ENCODE assay signal across 8 cellular contexts in genomic region chr14:105019861-105020814, GRCh38. TPM values are rescaled to one million over a fixed set of nuclear protein-coding genes. Genes with fewer than 3 reads are reported as not detected.
DNase-seq lines count a peak whose midpoint lies in the region; FAIRE-seq and TF ChIP-seq lines count a peak whose summit lies in the region.

No MANE protein-coding gene starts in this region.

- H3K4me1 ChIP-seq in HEK293 (ENCODE audit: control insufficient read depth, insufficient read depth, low read length), result peaks cover 14% of the 10 kb centered on the region

- peak overlapping the region; percentile 99 for H3K27ac ChIP-seq in HEK293 (ENCODE audit: extremely low read depth, low read depth, low read length)

- H3K9me3 ChIP-seq in HEK293 (ENCODE audit: control insufficient read depth, insufficient read depth, low read depth, low read length), result no peaks in the 10 kb centered on the region

- TF ChIP-seq CTCF in HEK293 (tag by site-specific recombination; IDR thresholded peaks at IDR 0.05) (0 out of 2 replicates have a peak, but pooled peaks have one; percentile 54), retinal pigment epithelial cell (conservative IDR thresholded peaks at IDR 0.05; ENCODE audit: low read depth, low read length) (peak; percentile 30)

- H3K4me3 ChIP-seq in HEK293 (ENCODE audit: low read depth, low read length) (peak overlapping the region; percentile 96), retinal pigment epithelial cell (ENCODE audit: low read length) (peak overlapping the region; percentile 83)

- TF ChIP-seq POLR2A in GM12892 (IDR thresholded peaks at IDR 0.05; ENCODE audit: low read depth, low read length), result no peak

- no peak for FAIRE-seq in GM12892 (lab: Jason Lieb, UNC)

- peaks cover 10 to 34% of the 10 kb centered on the region in 2 experiments; a peak in 2 of 3 replicates for H3K36me3 ChIP-seq in HEK293 (ENCODE audit: control insufficient read depth in 2 of 2, insufficient read depth in 1 of 2, low read length in 2 of 2)

- peak; percentile 53 for DNase-seq in GM12892 (ENCODE audit: insufficient read length)
- DNase-seq in NCI-H2171 treated with DMSO at 0.1 percent for 48 hours (lab: John Stamatoyannopoulos, UW), result peak; percentile 22
- peak; percentile 42 for DNase-seq in activated T-helper 1 cell treated with Interleukin-2 at 50 U/mL for 16 hours (ENCODE audit: low read depth)
- DNase-seq in germinal center (ENCODE audit: low spot score), result peak; percentile 61
- DNase-seq in retinal pigment epithelial cell (ENCODE audit: low read depth), result no peak
- no peak for DNase-seq in cortex of kidney (lab: John Stamatoyannopoulos, UW)
- DNase-seq in mucosa of gallbladder (ENCODE audit: low spot score), result no peak

- POLR2A ChIA-PET in HEK293 (lab: Yijun Ruan, JAX), result interaction anchor here (0.9 to 3.1 kb wide), 11 partner anchors 9 to 51 kb away, joined by 3 to 28 read pairs (median 7); partner anchors contain the start of genes AHNAK2 and CLBA1

- CTCF ChIA-PET in HEK293 (lab: Yijun Ruan, JAX), result interaction anchor here (0.6 to 7.1 kb wide), 7 partner anchors 25 to 124 kb away, joined by 3 to 59 read pairs (median 3); no protein-coding TSS in a partner anchor

TF ChIP-seq in HEK293, 187 proteins besides CTCF, POLR2A, EP300 and RAD21 (continues in another document):
- TF ChIP-seq ZFHX2 (tag by site-specific recombination; conservative IDR thresholded peaks at IDR 0.05) (no peak), ZNF223 (tag by site-specific recombination; IDR thresholded peaks at IDR 0.05) (no peak), ZNF658 (tag by site-specific recombination; IDR thresholded peaks at IDR 0.05) (no peak), ZNF140 (tag by site-specific recombination; IDR thresholded peaks at IDR 0.05) (no peak), ZIC2 (tag by site-specific recombination; IDR thresholded peaks at IDR 0.05) (peak; percentile 63), ZNF645 (tag by site-specific recombination; IDR thresholded peaks at IDR 0.05) (no peak), ZSCAN4 (tag by site-specific recombination; IDR thresholded peaks at IDR 0.05) (no peak), ZNF664 (tag by site-specific recombination; IDR thresholded peaks at IDR 0.05) (no peak), ZNF335 (tag by site-specific recombination; conservative IDR thresholded peaks at IDR 0.05) (peak; percentile 67), ZBTB26 (tag by site-specific recombination; optimal IDR thresholded peaks at IDR 0.05) (peak; percentile 62), ZBTB20 (tag by site-specific recombination; IDR thresholded peaks at IDR 0.05) (peak; percentile 73; the same call in 1 of the 2 replicates), ZNF416 (tag by site-specific recombination; IDR thresholded peaks at IDR 0.05) (no peak), ZNF280C (tag by site-specific recombination; IDR thresholded peaks at IDR 0.05) (no peak), PRDM2 (tag by site-specific recombination; IDR thresholded peaks at IDR 0.05; ENCODE audit: borderline replicate concordance) (no peak), ZNF239 (tag by site-specific recombination; IDR thresholded peaks at IDR 0.05) (no peak), SP7 (tag by site-specific recombination; IDR thresholded peaks at IDR 0.05) (no peak; the same call in 1 of the 2 replicates), ZSCAN30 (tag by site-specific recombination; IDR thresholded peaks at IDR 0.05) (peak; percentile 11; the same call in 1 of the 2 replicates), ZSCAN16 (tag by site-specific recombination; IDR thresholded peaks at IDR 0.05) (no peak), ZNF211 (tag by site-specific recombination; IDR thresholded peaks at IDR 0.05; ENCODE audit: low read depth) (no peak)

RNA-seq across cellular contexts. Expression of gene CDCA4, which starts 0.7 kb away (rescaled TPM):
- 35.4 TPM for polyA plus RNA-seq in GM12892 (2012; ENCODE audit: missing spikeins)
- 5.4 TPM for total RNA-seq in mucosa of gallbladder

RNA-seq across cellular contexts. Expression of gene CLBA1, which starts 34.5 kb away (rescaled TPM):
- polyA plus RNA-seq in GM12892 (2012; ENCODE audit: missing spikeins), result 2.1 TPM
- 17.3 TPM for total RNA-seq in mucosa of gallbladder

RNA-seq across cellular contexts. Expression of gene AHNAK2, which starts 42.0 kb away (rescaled TPM):
- not detected for polyA plus RNA-seq in GM12892 (2012; ENCODE audit: missing spikeins)
- 16.0 TPM for total RNA-seq in mucosa of gallbladder

RNA-seq across cellular contexts. Expression of gene GPR132, which starts 45.1 kb away (rescaled TPM):
- polyA plus RNA-seq in GM12892 (2012; ENCODE audit: missing spikeins), result 13.8 TPM
- total RNA-seq in mucosa of gallbladder, result 3.7 TPM

Comparison
In these comparisons a context has a peak if more than half of its experiments do, and no peak if none do; other contexts are left out.
1. DNase-seq: peak in GM12892 (single experiment), NCI-H2171 treated with DMSO at 0.1 percent for 48 hours (single experiment), activated T-helper 1 cell treated with Interleukin-2 at 50 U/mL for 16 hours (single experiment) and germinal center (single experiment); none in retinal pigment epithelial cell (single experiment), cortex of kidney (single experiment) and mucosa of gallbladder (single experiment).